ENCODE assay signal across 29 cellular contexts in the genomic region with DNA sequence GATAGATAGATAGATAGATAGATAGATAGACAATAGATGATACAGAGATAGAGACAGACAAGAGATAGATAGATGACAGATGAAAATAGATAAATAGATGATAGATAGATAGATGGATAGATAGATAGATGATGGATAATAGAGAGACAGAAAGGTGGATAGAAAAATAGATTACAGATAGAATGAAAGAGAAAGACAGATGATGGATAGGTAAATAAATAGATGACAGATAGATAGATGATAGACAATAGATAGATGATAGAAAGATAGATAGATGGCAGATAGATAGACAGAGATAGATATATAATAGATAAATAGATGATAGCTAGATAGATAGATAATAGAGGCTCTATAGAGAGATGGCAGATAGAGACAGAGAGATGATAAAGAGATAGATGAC.
"Had no signal": no experiment of that assay in that cellular context is flagged by ENCODE, and none has a peak within 500 bp of the region (broad histone marks: within the 10 kb centered on the region; RNA-seq: fewer than 3 reads in every experiment).

No MANE protein-coding gene starts in this region.

- H3K36me3 Mint-ChIP-seq: stimulated activated effector memory CD8-positive, alpha-beta T cell treated with anti-CD3 and anti-CD28 coated beads, Interleukin-12 subunit alpha, Interleukin-12 subunit beta, amount 100 ng/mL, for 72 hours; stimulated activated memory B cell treated with anti-CD40 and anti-IgM and Interleukin-4, amounts not matched to agents 10 μg/mL and 1 μg/mL and 100 μg/mL, for 72 hours; stimulated activated naive B cell treated with anti-CD40 and anti-IgM and Interleukin-4, amounts not matched to agents 10 μg/mL and 1 μg/mL and 100 μg/mL, for 72 hours; type B pancreatic cell had no signal

- H3K4me3 ChIP-seq: stomach, suprapubic skin, testis, thoracic aorta, thyroid gland, tibial artery, tibial nerve, transverse colon, upper lobe of left lung, upper lobe of right lung, uterus, vagina had no signal

- H3K27me3 ChIP-seq: suprapubic skin, testis, tibial nerve, transverse colon, upper lobe of left lung, upper lobe of right lung, uterus, vagina had no signal

- FAIRE-seq: urothelium cell line had no signal

- H3K36me3 ChIP-seq: stomach, suprapubic skin, thoracic aorta, thyroid gland, tibial artery, tibial nerve, transverse colon, upper lobe of left lung, upper lobe of right lung, uterus, vagina had no signal

- H3K9me3 Mint-ChIP-seq: stimulated activated effector memory CD8-positive, alpha-beta T cell treated with anti-CD3 and anti-CD28 coated beads, Interleukin-12 subunit alpha, Interleukin-12 subunit beta, amount 100 ng/mL, for 72 hours; stimulated activated naive CD8-positive, alpha-beta T cell treated with anti-CD3 and anti-CD28 coated beads, Interleukin-15, Interleukin-2, amounts not matched to agents 100 ng/mL and 50 ng/mL, for 24 hours; type B pancreatic cell had no signal

- H3K4me1 Mint-ChIP-seq: stimulated activated memory B cell treated with anti-CD40 and anti-IgM and Interleukin-4, amounts not matched to agents 10 μg/mL and 1 μg/mL and 100 μg/mL, for 72 hours; stimulated activated naive B cell treated with anti-CD40 and anti-IgM and Interleukin-4, amounts not matched to agents 10 μg/mL and 1 μg/mL and 100 μg/mL, for 72 hours had no signal

- H3K27me3 Mint-ChIP-seq: stimulated activated memory B cell treated with anti-CD40 and anti-IgM and Interleukin-4, amounts not matched to agents 10 μg/mL and 1 μg/mL and 100 μg/mL, for 72 hours; stimulated activated naive B cell treated with anti-CD40 and anti-IgM and Interleukin-4, amounts not matched to agents 10 μg/mL and 1 μg/mL and 100 μg/mL, for 72 hours; stimulated activated naive CD8-positive, alpha-beta T cell treated with anti-CD3 and anti-CD28 coated beads, Interleukin-15, amount 100 ng/mL, for 72 hours; stimulated activated naive CD8-positive, alpha-beta T cell treated with anti-CD3 and anti-CD28 coated beads, Interleukin-15, Interleukin-2, amounts not matched to agents 100 ng/mL and 50 ng/mL, for 24 hours had no signal

- DNase-seq: stimulated activated CD4-positive, alpha-beta T cell treated with anti-CD3 and anti-CD28 coated beads, Interleukin-2, amount 100 ng/mL, for 48 hours; stimulated activated CD4-positive, alpha-beta T cell treated with anti-CD3 and anti-CD28 coated beads, Interleukin-4, amount 100 ng/mL, for 1 hour; stimulated activated CD4-positive, alpha-beta T cell treated with anti-CD3 and anti-CD28 coated beads, Interleukin-4, amount 100 ng/mL, for 24 hours; stimulated activated CD4-positive, alpha-beta T cell treated with anti-CD3 and anti-CD28 coated beads, Interleukin-4, amount 100 ng/mL, for 4 hours; stimulated activated CD8-positive, alpha-beta memory T cell treated with anti-CD3 and anti-CD28 coated beads, Interleukin-4, amount 100 ng/mL, for 48 hours; stimulated activated naive B cell treated with anti-CD40 and anti-IgM and Interleukin-4, amounts not matched to agents 10 μg/mL and 1 μg/mL and 100 μg/mL, for 72 hours; stimulated activated naive CD4-positive, alpha-beta T cell; stimulated activated naive CD4-positive, alpha-beta T cell treated with Interleukin-2 at 50 U/mL for 16 hours; stimulated activated naive CD8-positive, alpha-beta T cell treated with anti-CD3 and anti-CD28 coated beads, Interleukin-15, amount 100 ng/mL, for 72 hours; stimulated activated naive CD8-positive, alpha-beta T cell treated with anti-CD3 and anti-CD28 coated beads, Interleukin-15, Interleukin-2, amounts not matched to agents 100 U/mL and 50 U/mL, for 24 hours; stomach; substantia nigra; testis; thyroid gland; tibial artery; transverse colon; trophoblast cell; upper lobe of left lung; upper lobe of right lung; uterus had no signal

- H3K4me3 Mint-ChIP-seq: stimulated activated effector memory CD8-positive, alpha-beta T cell treated with anti-CD3 and anti-CD28 coated beads, Interleukin-12 subunit alpha, Interleukin-12 subunit beta, amount 100 ng/mL, for 72 hours; stimulated activated memory B cell treated with anti-CD40 and anti-IgM and Interleukin-4, amounts not matched to agents 10 μg/mL and 1 μg/mL and 100 μg/mL, for 72 hours; stimulated activated naive B cell treated with anti-CD40 and anti-IgM and Interleukin-4, amounts not matched to agents 10 μg/mL and 1 μg/mL and 100 μg/mL, for 72 hours; stimulated activated naive CD8-positive, alpha-beta T cell treated with anti-CD3 and anti-CD28 coated beads, Interleukin-15, amount 100 ng/mL, for 72 hours; stimulated activated naive CD8-positive, alpha-beta T cell treated with anti-CD3 and anti-CD28 coated beads, Interleukin-15, Interleukin-2, amounts not matched to agents 100 ng/mL and 50 ng/mL, for 24 hours; type B pancreatic cell had no signal

- ATAC-seq: stimulated activated effector memory CD8-positive, alpha-beta T cell treated with anti-CD3 and anti-CD28 coated beads, Interleukin-12 subunit alpha, Interleukin-12 subunit beta, amount 100 ng/mL, for 72 hours; stimulated activated memory B cell treated with anti-CD40 and anti-IgM and Interleukin-4, amounts not matched to agents 10 μg/mL and 1 μg/mL and 100 μg/mL, for 72 hours; stimulated activated naive B cell treated with anti-CD40 and anti-IgM and Interleukin-4, amounts not matched to agents 10 μg/mL and 1 μg/mL and 100 μg/mL, for 72 hours; stimulated activated naive CD8-positive, alpha-beta T cell treated with anti-CD3 and anti-CD28 coated beads, Interleukin-15, amount 100 ng/mL, for 72 hours; stimulated activated naive CD8-positive, alpha-beta T cell treated with anti-CD3 and anti-CD28 coated beads, Interleukin-15, Interleukin-2, amounts not matched to agents 100 U/mL and 50 U/mL, for 24 hours; upper lobe of right lung had no signal

- H3K27ac ChIP-seq: stomach, suprapubic skin, testis, thoracic aorta, thyroid gland, tibial artery, tibial nerve, transverse colon, upper lobe of left lung, upper lobe of right lung, uterus, vagina had no signal

- H3K27ac Mint-ChIP-seq: stimulated activated effector memory CD8-positive, alpha-beta T cell treated with anti-CD3 and anti-CD28 coated beads, Interleukin-12 subunit alpha, Interleukin-12 subunit beta, amount 100 ng/mL, for 72 hours; stimulated activated memory B cell treated with anti-CD40 and anti-IgM and Interleukin-4, amounts not matched to agents 10 μg/mL and 1 μg/mL and 100 μg/mL, for 72 hours; stimulated activated naive B cell treated with anti-CD40 and anti-IgM and Interleukin-4, amounts not matched to agents 10 μg/mL and 1 μg/mL and 100 μg/mL, for 72 hours; stimulated activated naive CD8-positive, alpha-beta T cell treated with anti-CD3 and anti-CD28 coated beads, Interleukin-15, amount 100 ng/mL, for 72 hours; stimulated activated naive CD8-positive, alpha-beta T cell treated with anti-CD3 and anti-CD28 coated beads, Interleukin-15, Interleukin-2, amounts not matched to agents 100 ng/mL and 50 ng/mL, for 24 hours; type B pancreatic cell had no signal

- H3K9me3 ChIP-seq: stomach, suprapubic skin, testis, thoracic aorta, thyroid gland, tibial artery, tibial nerve, transverse colon, upper lobe of left lung, upper lobe of right lung, uterus, vagina had no signal

- H3K4me1 ChIP-seq: stomach, suprapubic skin, testis, tibial artery, tibial nerve, transverse colon, upper lobe of left lung, upper lobe of right lung, uterus, vagina had no signal
